Comparison of ENCODE assay signal across 17 cellular contexts in genomic region chr4:48042979-48043461, GRCh38. TPM values are rescaled to one million over a fixed set of nuclear protein-coding genes. Genes with fewer than 3 reads are reported as not detected.
DNase-seq lines count a peak whose midpoint lies in the region; ATAC-seq and TF ChIP-seq lines count a peak whose summit lies in the region.
"Had no signal": no experiment of that assay in that cellular context is flagged by ENCODE, and none has a peak within 500 bp of the region (broad histone marks: within the 10 kb centered on the region; RNA-seq: fewer than 3 reads in every experiment).

No MANE protein-coding gene starts in this region.

- H3K9me3 ChIP-seq in trophoblast cell (ENCODE audit: insufficient read depth, low read depth, low read length) = no peaks in the 10 kb centered on the region
- H3K9me3 ChIP-seq: ovary, SJCRH30, stomach, vagina had no signal

- H3K4me2 ChIP-seq in trophoblast cell (ENCODE audit: low read length) = no peak overlapping the region

- H4K8ac ChIP-seq in trophoblast cell (ENCODE audit: low read depth, low read length) = no peak overlapping the region

- H3K23ac ChIP-seq in trophoblast cell (ENCODE audit: low read length) = no peak overlapping the region

- no peak overlapping the region for H2AK5ac ChIP-seq in trophoblast cell (ENCODE audit: low read length)

- no peaks in the 10 kb centered on the region for H3K36me3 ChIP-seq in trophoblast cell (ENCODE audit: control insufficient read depth in 1 of 2, insufficient read depth in 2 of 2, low read length in 2 of 2)
- H3K36me3 ChIP-seq: ovary, SJCRH30, stomach, vagina had no signal

- WGBS in trophoblast cell (ENCODE audit: extremely low coverage, insufficient coverage, insufficient read length) = no CpG with 5 or more reads among the region's 3 CpGs

- ATAC-seq in GM18870 (IDR thresholded peaks at IDR 0.05; ENCODE audit: unreplicated experiment) = peak; percentile 32
- ATAC-seq in HG03175 (IDR thresholded peaks at IDR 0.05; ENCODE audit: unreplicated experiment) = peak; percentile 25

- no peak overlapping the region for H2BK12ac ChIP-seq in trophoblast cell (ENCODE audit: low read length)

- no peak overlapping the region for H2AFZ ChIP-seq in trophoblast cell (ENCODE audit: insufficient read depth, low read length, poor library complexity)

- H3K4me1 ChIP-seq in trophoblast cell (ENCODE audit: control insufficient read depth in 1 of 2, insufficient read depth in 2 of 2, low read length in 2 of 2) = no peaks in the 10 kb centered on the region
- H3K4me1 ChIP-seq: SJCRH30 had no signal

- H3K18ac ChIP-seq in trophoblast cell (ENCODE audit: low read length) = no peak overlapping the region

- no peak overlapping the region for H3K4ac ChIP-seq in trophoblast cell (ENCODE audit: low read depth, low read length)

- H4K91ac ChIP-seq in trophoblast cell (ENCODE audit: low read depth, low read length) = no peak overlapping the region

- DNase-seq in epithelial cell of esophagus (ENCODE audit: low read depth) (peak; percentile 44), trophoblast cell (peak; percentile 24 to 69), NCI-H1436 treated with DMSO at 0.1 percent for 48 hours (lab: John Stamatoyannopoulos, UW) (no peak), islet precursor cell (no peak), SIG-M5 (lab: John Stamatoyannopoulos, UW) (no peak)
- DNase-seq: amygdala, C1 segment of cervical spinal cord, midbrain, MV-4-11, ovary, SJCRH30, stomach, T1000 had no signal

- H2BK120ac ChIP-seq in trophoblast cell (ENCODE audit: insufficient read depth, low read length, poor library complexity) = no peak overlapping the region

- no peak overlapping the region for H4K12ac ChIP-seq in trophoblast cell (ENCODE audit: low read depth, low read length)

- no peak overlapping the region for H3K14ac ChIP-seq in trophoblast cell (ENCODE audit: low read length)

- H2BK5ac ChIP-seq in trophoblast cell (ENCODE audit: low read depth, low read length, poor library complexity) = no peak overlapping the region

- no peak for TF ChIP-seq CTCF in epithelial cell of esophagus (IDR thresholded peaks at IDR 0.05; ENCODE audit: insufficient read depth, low read depth, low read length, missing control alignments)

- H3K4me3 ChIP-seq in epithelial cell of esophagus (ENCODE audit: low read length) (no peak overlapping the region), trophoblast cell (ENCODE audit: low read depth, low read length) (no peak overlapping the region)
- H3K4me3 ChIP-seq: ovary, SJCRH30, stomach, vagina had no signal

- H3K27ac ChIP-seq in trophoblast cell (ENCODE audit: low read depth, low read length) = no peak overlapping the region
- H3K27ac ChIP-seq: ovary, SJCRH30, vagina had no signal

- no peaks in the 10 kb centered on the region for H3K79me1 ChIP-seq in trophoblast cell (ENCODE audit: low read length)

- no peaks in the 10 kb centered on the region for H3K79me2 ChIP-seq in trophoblast cell (ENCODE audit: control insufficient read depth, insufficient read depth, low read length, poor library complexity)

- no peaks in the 10 kb centered on the region for H3K27me3 ChIP-seq in trophoblast cell (ENCODE audit: insufficient read depth, low read length)
- H3K27me3 ChIP-seq: ovary, vagina had no signal

- H3K9ac ChIP-seq in trophoblast cell (ENCODE audit: low read length) = no peak overlapping the region

RNA-seq across cellular contexts. Expression of gene NIPAL1, which starts 26.4 kb away (rescaled TPM):
- 3.9 and 4.5 TPM in 2 replicates for polyA plus RNA-seq in trophoblast cell (2013)

RNA-seq across cellular contexts. Expression of gene CNGA1, which starts 26.5 kb away (rescaled TPM):
- 0.16 and 0.19 TPM in 2 replicates for polyA plus RNA-seq in trophoblast cell (2013)
- polyA plus RNA-seq: endothelial cell of umbilical vein had no signal

Comparison
In these comparisons a context has a peak if more than half of its experiments do, and no peak if none do; other contexts are left out.
1. DNase-seq: peak in epithelial cell of esophagus (single experiment) and trophoblast cell (2 of 2); none in NCI-H1436 treated with DMSO at 0.1 percent for 48 hours (single experiment), islet precursor cell (single experiment) and SIG-M5 (single experiment).